8 cellular contexts compared by ENCODE assay signal in genomic region chr7:141551080-141551772, GRCh38. TPM values are rescaled to one million over a fixed set of nuclear protein-coding genes. Genes with fewer than 3 reads are reported as not detected.
DNase-seq lines count a peak whose midpoint lies in the region; ATAC-seq, FAIRE-seq and TF ChIP-seq lines count a peak whose summit lies in the region.

AGK (plus strand) TSS chr7:141551410; CDS start chr7:141555467, 4,057 bp downstream.

- H3K27ac ChIP-seq in OCI-LY7 (ENCODE audit: low read depth, low read length, poor library complexity, severe bottlenecking) (no peak within 1 kb of the TSS), mucosa of rectum (ENCODE audit: low read depth in 2 of 2, low read length in 2 of 2) (peak within 1 kb of the TSS; percentile 7 to 26)

- H3K4me3 ChIP-seq in OCI-LY7 (ENCODE audit: low read depth, low read length, poor library complexity, severe bottlenecking) (peak within 1 kb of the TSS; percentile 90), epithelial cell of proximal tubule (ENCODE audit: low read depth, low read length) (peak within 1 kb of the TSS; percentile 73), mucosa of rectum (ENCODE audit: low read length in 2 of 2) (peak within 1 kb of the TSS; percentile 64 to 90)

- peak; percentile 65 for DNase-seq in D721Med (ENCODE audit: insufficient read length, low spot score)
- peak in 62 of 76 experiments; percentile 5 to 72 (median 54) for DNase-seq in HUDEP-2 (lab: John Stamatoyannopoulos, UW; ENCODE audit: unreplicated experiment in 76 of 76)
- DNase-seq in OCI-LY7 (ENCODE audit: low spot score): peak; percentile 83
- DNase-seq in activated T-cell treated with anti-CD3 and anti-CD28 coated beads for 4 hours: peak; percentile 65
- no peak for DNase-seq in epithelial cell of proximal tubule (ENCODE audit: low read depth)
- peak; percentile 87 for DNase-seq in stimulated activated CD8-positive, alpha-beta memory T cell treated with anti-CD3 and anti-CD28 coated beads, Interleukin-4, amount 100 ng/mL, for 48 hours

- CTCF ChIA-PET in OCI-LY7 (lab: Charles Lee; ENCODE audit: unreplicated experiment): interaction anchor here (1.1 kb wide), 1 partner anchor 17 kb away, joined by 3 read pairs; no protein-coding TSS in a partner anchor

- H3K36me3 ChIP-seq in OCI-LY7 (ENCODE audit: insufficient read depth, low read length): peaks cover 6% of the 10 kb centered on the region; the same call in 1 of the 2 replicates
- H3K36me3 ChIP-seq in mucosa of rectum (ENCODE audit: control insufficient read depth in 2 of 2, insufficient read depth in 2 of 2, low read length in 2 of 2): peaks cover 0 to 4% of the 10 kb centered on the region in 2 donors

- H3K79me2 ChIP-seq in OCI-LY7 (ENCODE audit: insufficient read depth, low read depth, low read length): no peaks in the 10 kb centered on the region; the same call in 1 of the 2 replicates

- no TSS peak for BruUV-seq in OCI-LY7 (replicated peaks; lab: Mats Ljungman, UMichigan)

- FAIRE-seq in D721Med (lab: Jason Lieb, UNC): no peak

- H4K20me1 ChIP-seq in OCI-LY7 (ENCODE audit: insufficient read depth, low read length): no peaks in the 10 kb centered on the region

- intact Hi-C loops in OCI-LY7 (cut with micrococcal nuclease; ENCODE audit: unreplicated experiment): loop anchor here (5.0 kb wide), 1 partner anchor 186 kb away; the partner anchor contains the start of gene SSBP1

- H3K9ac ChIP-seq in mucosa of rectum (ENCODE audit: low read depth in 1 of 2, low read length in 2 of 2): peak within 1 kb of the TSS; percentile 73 to 84

- TF ChIP-seq CTCF in D721Med (IDR thresholded peaks at IDR 0.05; ENCODE audit: insufficient read depth, missing control alignments) (no peak), OCI-LY7 (conservative IDR thresholded peaks at IDR 0.05; ENCODE audit: low read length) (no peak), epithelial cell of proximal tubule (conservative IDR thresholded peaks at IDR 0.05; ENCODE audit: low read depth, low read length) (no peak)

- peak; percentile 92 for ATAC-seq in GM21390 (IDR thresholded peaks at IDR 0.05; ENCODE audit: unreplicated experiment)

- H2AFZ ChIP-seq in OCI-LY7 (ENCODE audit: low read length): peak within 1 kb of the TSS; percentile 98

- POLR2A ChIA-PET in OCI-LY7 (lab: Charles Lee): interaction anchor here (1.1 to 2.3 kb wide), 6 partner anchors 11 to 537 kb away, joined by 4 to 6 read pairs (median 4); partner anchors contain the start of genes MRPS33 and SSBP1

- H3K9me2 ChIP-seq in OCI-LY7 (ENCODE audit: insufficient read depth, low read length): no peaks in the 10 kb centered on the region

- no peaks in the 10 kb centered on the region for H3K27me3 ChIP-seq in mucosa of rectum (ENCODE audit: control insufficient read depth in 2 of 2, insufficient read depth in 2 of 2, low read length in 2 of 2)

- H3K9me3 ChIP-seq in OCI-LY7 (ENCODE audit: low read length): no peaks in the 10 kb centered on the region
- no peaks in the 10 kb centered on the region for H3K9me3 ChIP-seq in mucosa of rectum (ENCODE audit: control insufficient read depth in 2 of 2, low read length in 2 of 2)

- peaks cover 21% of the 10 kb centered on the region for H3K4me1 ChIP-seq in OCI-LY7 (ENCODE audit: insufficient read depth, low read length, poor library complexity, severe bottlenecking)
- peaks cover 0 to 10% of the 10 kb centered on the region in 2 donors for H3K4me1 ChIP-seq in mucosa of rectum (ENCODE audit: control insufficient read depth in 2 of 2, insufficient read depth in 2 of 2, low read length in 2 of 2)

- peak within 1 kb of the TSS; percentile 80 for H3K4me2 ChIP-seq in OCI-LY7 (ENCODE audit: low read length)

RNA-seq across cellular contexts. Expression of gene AGK, which starts in this region (rescaled TPM):
- 26.5 and 31.2 TPM in 2 replicates for total RNA-seq in OCI-LY7 (2014; rRNA removed; shearing (Covaris generic))
- 33.6 and 40.5 TPM in 2 replicates for total RNA-seq in OCI-LY7 (2022)
- total RNA-seq in epithelial cell of proximal tubule: 28.4 and 31.0 TPM in 2 replicates
